Comparison of ENCODE assay signal across 23 cellular contexts in genomic region chr1:89887270-89887669, GRCh38.
A peak's percentile ranks its signal among the peaks of the same experiment; 100 is the strongest.
DNase-seq lines count a peak whose midpoint lies in the region; ATAC-seq and TF ChIP-seq lines count a peak whose summit lies in the region.
"Had no signal": no experiment of that assay in that cellular context is flagged by ENCODE, and none has a peak within 500 bp of the region (broad histone marks: within the 10 kb centered on the region; RNA-seq: fewer than 3 reads in every experiment).

No MANE protein-coding gene starts in this region.

- peak overlapping the region in 1 of 8 donors; percentile 0 for H3K27ac Mint-ChIP-seq in CD8-positive, alpha-beta memory T cell
- H3K27ac Mint-ChIP-seq in activated T-cell treated with anti-CD3 and anti-CD28 coated beads, Interleukin-2, amount 50 U/mL, for 72 hours = no peak overlapping the region
- H3K27ac Mint-ChIP-seq in effector memory CD8-positive, alpha-beta T cell = no peak overlapping the region

- H3K36me3 ChIP-seq in CD8-positive, alpha-beta memory T cell (ENCODE audit: insufficient read depth, low read length) = no peaks in the 10 kb centered on the region
- peaks cover 0 to 2% (median 0%) of the 10 kb centered on the region in 4 donors for H3K36me3 ChIP-seq in liver (ENCODE audit: control insufficient read depth in 4 of 4, insufficient read depth in 3 of 4, low read depth in 1 of 4, low read length in 3 of 4)
- H3K36me3 ChIP-seq: left lung, neutrophil had no signal

- CTCF ChIA-PET in CD8-positive, alpha-beta memory T cell (lab: Charles Lee) = no interaction called here

- H3K9me3 ChIP-seq in CD8-positive, alpha-beta memory T cell (ENCODE audit: low read length) = no peaks in the 10 kb centered on the region
- H3K9me3 ChIP-seq in liver (ENCODE audit: control insufficient read depth in 4 of 4, low read length in 3 of 4) = no peaks in the 10 kb centered on the region
- H3K9me3 ChIP-seq: neutrophil had no signal

- H3K27me3 ChIP-seq in CD8-positive, alpha-beta memory T cell (ENCODE audit: insufficient read depth, low read length, poor library complexity, severe bottlenecking) = no peaks in the 10 kb centered on the region
- no peaks in the 10 kb centered on the region for H3K27me3 ChIP-seq in liver (ENCODE audit: control insufficient read depth in 4 of 4, insufficient read depth in 4 of 4, low read length in 3 of 4)
- H3K27me3 ChIP-seq: left lung, neutrophil had no signal

- H3K27ac ChIP-seq in CD8-positive, alpha-beta memory T cell (ENCODE audit: low read depth, low read length) = peak overlapping the region; percentile 39
- no peak overlapping the region for H3K27ac ChIP-seq in liver (ENCODE audit: low read depth in 1 of 2, low read length in 2 of 2)
- H3K27ac ChIP-seq: left lung, neutrophil had no signal

- H3K36me3 Mint-ChIP-seq in CD8-positive, alpha-beta memory T cell = peaks cover 8 to 39% (median 14%) of the 10 kb centered on the region in 3 donors
- peaks cover 0 to 14% of the 10 kb centered on the region in 2 donors for H3K36me3 Mint-ChIP-seq in activated T-cell treated with anti-CD3 and anti-CD28 coated beads, Interleukin-2, amount 50 U/mL, for 72 hours (ENCODE audit: insufficient read depth in 2 of 2)
- peaks cover 4% of the 10 kb centered on the region for H3K36me3 Mint-ChIP-seq in effector memory CD8-positive, alpha-beta T cell (ENCODE audit: insufficient read depth)

- no peaks in the 10 kb centered on the region for H3K27me3 Mint-ChIP-seq in CD8-positive, alpha-beta memory T cell
- no peaks in the 10 kb centered on the region for H3K27me3 Mint-ChIP-seq in activated T-cell treated with anti-CD3 and anti-CD28 coated beads, Interleukin-2, amount 50 U/mL, for 72 hours (ENCODE audit: low read depth)
- no peaks in the 10 kb centered on the region for H3K27me3 Mint-ChIP-seq in effector memory CD8-positive, alpha-beta T cell

- WGBS in liver = 91% methylated on average over 2 of the region's 2 CpGs

- no peak for ATAC-seq in activated T-cell treated with anti-CD3 and anti-CD28 coated beads, Interleukin-2, amount 50 U/mL, for 72 hours (replicated peaks in 1 of 2)
- ATAC-seq in effector memory CD8-positive, alpha-beta T cell (replicated peaks) = no peak
- ATAC-seq: HCT116, left lung, Panc1, sciatic nerve had no signal

- POLR2A ChIA-PET in CD8-positive, alpha-beta memory T cell (lab: Charles Lee) = no interaction called here

- H3K4me1 ChIP-seq in CD8-positive, alpha-beta memory T cell (ENCODE audit: insufficient read depth, low read length) = no peaks in the 10 kb centered on the region
- H3K4me1 ChIP-seq in liver (ENCODE audit: control insufficient read depth in 4 of 4, insufficient read depth in 4 of 4, low read length in 3 of 4) = peaks cover 0 to 8% (median 4%) of the 10 kb centered on the region in 4 donors

- H3K9ac ChIP-seq in liver (ENCODE audit: low read depth in 1 of 2, low read length in 2 of 2) = no peak overlapping the region

- peak; percentile 19 to 28 for TF ChIP-seq RAD21 in liver (IDR thresholded peaks at IDR 0.05)

- TF ChIP-seq CTCF in epithelial cell of proximal tubule (conservative IDR thresholded peaks at IDR 0.05; ENCODE audit: low read depth, low read length) = no peak
- no peak for TF ChIP-seq CTCF in liver (IDR thresholded peaks at IDR 0.05; ENCODE audit: low read depth, low read length, missing input control)

- no peaks in the 10 kb centered on the region for H3K9me3 Mint-ChIP-seq in CD8-positive, alpha-beta memory T cell
- peaks cover 0 to 5% of the 10 kb centered on the region in 2 donors for H3K9me3 Mint-ChIP-seq in activated T-cell treated with anti-CD3 and anti-CD28 coated beads, Interleukin-2, amount 50 U/mL, for 72 hours
- H3K9me3 Mint-ChIP-seq in effector memory CD8-positive, alpha-beta T cell = no peaks in the 10 kb centered on the region

- no peak overlapping the region for H3K4me3 ChIP-seq in CD8-positive, alpha-beta memory T cell (ENCODE audit: low read length)
- H3K4me3 ChIP-seq in epithelial cell of proximal tubule (ENCODE audit: low read depth, low read length) = no peak overlapping the region
- no peak overlapping the region for H3K4me3 ChIP-seq in liver (ENCODE audit: low read depth in 1 of 3, low read length in 3 of 3)
- H3K4me3 ChIP-seq: left lung had no signal

- no peak overlapping the region for H3K4me3 Mint-ChIP-seq in CD8-positive, alpha-beta memory T cell
- H3K4me3 Mint-ChIP-seq in activated T-cell treated with anti-CD3 and anti-CD28 coated beads, Interleukin-2, amount 50 U/mL, for 72 hours = no peak overlapping the region
- no peak overlapping the region for H3K4me3 Mint-ChIP-seq in effector memory CD8-positive, alpha-beta T cell

- peaks cover 33 to 48% (median 38%) of the 10 kb centered on the region in 3 donors for H3K4me1 Mint-ChIP-seq in CD8-positive, alpha-beta memory T cell
- peaks cover 25% of the 10 kb centered on the region for H3K4me1 Mint-ChIP-seq in activated T-cell treated with anti-CD3 and anti-CD28 coated beads, Interleukin-2, amount 50 U/mL, for 72 hours (ENCODE audit: low read depth)
- H3K4me1 Mint-ChIP-seq in effector memory CD8-positive, alpha-beta T cell (ENCODE audit: low read depth in 2 of 2) = peaks cover 9 to 21% of the 10 kb centered on the region in 2 donors

- no peak for DNase-seq in CD8-positive, alpha-beta memory T cell
- peak; percentile 48 for DNase-seq in OCI-M1 (lab: John Stamatoyannopoulos, UW)
- DNase-seq in epithelial cell of proximal tubule (ENCODE audit: low read depth) = peak; percentile 37
- DNase-seq in activated T-cell treated with anti-CD3 and anti-CD28 coated beads, Interleukin-2, amount 50 U/mL, for 72 hours = no peak
- no peak for DNase-seq in NCI-H2196 (lab: John Stamatoyannopoulos, UW; ENCODE audit: unreplicated experiment)
- DNase-seq in effector memory CD8-positive, alpha-beta T cell = no peak
- DNase-seq in stimulated activated CD4-positive, alpha-beta T cell treated with anti-CD3 and anti-CD28 coated beads, Interleukin-15, amount 100 ng/mL, for 24 hours = no peak
- DNase-seq: activated CD4-positive, alpha-beta T cell treated with anti-CD3 and anti-CD28 coated beads for 4 hours; activated effector memory CD4-positive, alpha-beta T cell treated with anti-CD3 and anti-CD28 coated beads, Interleukin-2, amount 50 U/mL, for 16 hours; amniotic stem cell; Calu3; effector memory CD4-positive, alpha-beta T cell; foreskin melanocyte; KBM-7; left lung; NCI-H1092 treated with DMSO at 0.1 percent for 48 hours; NCI-H2107; NCI-H526 treated with DMSO at 0.1 percent for 48 hours had no signal

TF ChIP-seq in liver, 16 proteins besides CTCF, POLR2A, EP300 and RAD21 (continues in another document):
- TF ChIP-seq SP1 (IDR thresholded peaks at IDR 0.05) = peak; percentile 73
- TF ChIP-seq ZBTB33 (IDR thresholded peaks at IDR 0.05) = peak; percentile 41
- TF ChIP-seq JUND (IDR thresholded peaks at IDR 0.05) = peak in 1 of 2 donors; percentile 54
- peak; percentile 66 for TF ChIP-seq ATF3 (IDR thresholded peaks at IDR 0.05)
- no peak for TF ChIP-seq TAF1 (conservative IDR thresholded peaks at IDR 0.05)
- peak; percentile 42 for TF ChIP-seq YY1 (IDR thresholded peaks at IDR 0.05)
- peak; percentile 94 to 96 for TF ChIP-seq HNF4A (conservative IDR thresholded peaks at IDR 0.05)
- TF ChIP-seq NR2F2 (IDR thresholded peaks at IDR 0.05) = no peak
- TF ChIP-seq FOXA1 (IDR thresholded peaks at IDR 0.05) = no peak
- TF ChIP-seq MAX (IDR thresholded peaks at IDR 0.05) = no peak
- no peak for TF ChIP-seq FOXA2 (IDR thresholded peaks at IDR 0.05)
- TF ChIP-seq EGR1 (IDR thresholded peaks at IDR 0.05; ENCODE audit: low read depth in 2 of 2) = no peak
- no peak for TF ChIP-seq GABPA (IDR thresholded peaks at IDR 0.05 in 1 of 2, conservative IDR thresholded peaks at IDR 0.05 in 1 of 2)
- peak; percentile 37 to 70 for TF ChIP-seq RXRA (IDR thresholded peaks at IDR 0.05)

Comparison
In these comparisons a context has a peak if more than half of its experiments do, and no peak if none do; other contexts are left out.
1. DNase-seq: peak in OCI-M1 (single experiment) and epithelial cell of proximal tubule (single experiment); none in CD8-positive, alpha-beta memory T cell (0 of 5), activated T-cell treated with anti-CD3 and anti-CD28 coated beads, Interleukin-2, amount 50 U/mL, for 72 hours (0 of 2), NCI-H2196 (single experiment), effector memory CD8-positive, alpha-beta T cell (0 of 3) and stimulated activated CD4-positive, alpha-beta T cell treated with anti-CD3 and anti-CD28 coated beads, Interleukin-15, amount 100 ng/mL, for 24 hours (single experiment).